In the genomic region with DNA sequence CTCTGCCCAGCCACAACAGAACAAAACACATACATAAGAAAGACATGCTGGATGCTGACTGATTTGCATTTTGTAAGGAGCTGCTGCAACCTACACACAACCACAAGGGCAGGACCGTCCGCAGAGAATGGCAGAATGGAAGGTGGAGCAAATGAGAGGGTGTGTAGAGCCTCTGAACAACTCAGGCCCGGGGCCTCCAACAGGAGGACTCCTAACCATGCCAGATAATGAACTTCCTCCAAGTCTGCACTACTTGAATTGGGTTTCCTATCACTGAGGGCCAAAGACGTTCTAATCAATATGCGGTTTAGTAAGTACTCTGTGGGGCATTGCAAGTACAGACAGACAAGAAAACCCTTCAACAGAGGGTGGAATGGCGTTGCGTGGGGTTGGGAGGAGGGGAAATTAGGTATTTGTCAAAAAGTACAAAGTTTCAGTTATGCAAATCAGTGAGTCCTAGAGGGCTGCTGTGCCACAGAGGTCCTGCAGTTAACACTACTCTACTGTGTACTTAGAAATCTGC, we compare ENCODE assay signal across 9 cellular contexts. TPM values are rescaled to one million over a fixed set of nuclear protein-coding genes. Genes with fewer than 3 reads are reported as not detected.
DNase-seq lines count a peak whose midpoint lies in the region; ATAC-seq, FAIRE-seq and TF ChIP-seq lines count a peak whose summit lies in the region.
"Had no signal": no experiment of that assay in that cellular context is flagged by ENCODE, and none has a peak within 500 bp of the region (broad histone marks: within the 10 kb centered on the region; RNA-seq: fewer than 3 reads in every experiment).

No MANE protein-coding gene starts in this region.

- intact Hi-C loops in left cardiac atrium (cut with DNase I): no loop called here

- peaks cover 7 to 21% of the 10 kb centered on the region in 2 experiments for H4K20me1 ChIP-seq in H1 (replicated peaks in 1 of 2; ENCODE audit: control insufficient read depth in 1 of 2, insufficient read depth in 2 of 2, low read length in 2 of 2)

- no peak overlapping the region for H2BK120ac ChIP-seq in H1 (replicated peaks; ENCODE audit: low read depth, low read length)

- POLR2A ChIA-PET in H1 (lab: Charles Lee; ENCODE audit: partially characterized antibody): interaction anchor here (0.6 to 1.0 kb wide), 2 partner anchors 14 to 140 kb away, joined by 4 to 5 read pairs; no protein-coding TSS in a partner anchor

- H4K8ac ChIP-seq in H1 (ENCODE audit: extremely low read depth, insufficient read depth, low read length): no peak overlapping the region

- TF ChIP-seq RAD21 in H1 (IDR thresholded peaks at IDR 0.05 in 1 of 2, conservative IDR thresholded peaks at IDR 0.05 in 1 of 2; ENCODE audit: low read depth in 2 of 2, low read length in 2 of 2): no peak; a peak in 1 of 4 replicates

- no peak overlapping the region for H3K23ac ChIP-seq in H1 (ENCODE audit: insufficient read length)

- H2BK20ac ChIP-seq in H1 (ENCODE audit: low read length): no peak overlapping the region

- peak overlapping the region in 1 of 4 experiments; percentile 4; a peak in 1 of 8 replicates for H3K4me3 ChIP-seq in H1 (ENCODE audit: extremely low read depth in 1 of 4, insufficient read depth in 2 of 4, low read depth in 3 of 4, low read length in 4 of 4)

- H3K56ac ChIP-seq in H1 (replicated peaks; ENCODE audit: insufficient read length, low read depth, low read length): no peak overlapping the region

- H3K23me2 ChIP-seq in H1 (ENCODE audit: low read depth, low read length): no peaks in the 10 kb centered on the region; the same call in 1 of the 2 replicates

- H2AK5ac ChIP-seq in H1 (ENCODE audit: low read depth, low read length): no peak overlapping the region

- H3K4me2 ChIP-seq in H1 (ENCODE audit: insufficient read depth in 1 of 2, low read depth in 2 of 2, low read length in 2 of 2): peak overlapping the region; percentile 22 to 28

- no peak overlapping the region for H2BK15ac ChIP-seq in H1 (ENCODE audit: low read length)

- H3K79me1 ChIP-seq in H1 (ENCODE audit: low read depth, low read length): peaks cover 38% of the 10 kb centered on the region

- no peaks in the 10 kb centered on the region for H3K27me3 ChIP-seq in H1 (replicated peaks in 1 of 4; ENCODE audit: control insufficient read depth in 3 of 4, extremely low read depth in 1 of 4, insufficient read depth in 3 of 4, low read length in 3 of 4)

- peak; percentile 3 to 34 (median 11); a peak in 2 of 4 replicates for TF ChIP-seq CTCF in H1 (IDR thresholded peaks at IDR 0.05; ENCODE audit: control extremely low read depth in 1 of 3, insufficient read depth in 1 of 3, low read depth in 1 of 3, low read length in 3 of 3)

- DNase-seq in H1 (ENCODE audit: low read depth in 1 of 2, low spot score in 2 of 2) (no peak), OCI-M2 (lab: John Stamatoyannopoulos, UW; ENCODE audit: unreplicated experiment) (no peak), superior temporal gyrus (ENCODE audit: extremely low spot score) (no peak), left cardiac atrium (no peak)
- DNase-seq in effector CD4-positive, alpha-beta T cell: no peak

- no peaks in the 10 kb centered on the region; a peak in 1 of 4 replicates for H3K9me3 ChIP-seq in H1 (ENCODE audit: insufficient read depth in 2 of 2, low read depth in 1 of 2, low read length in 1 of 2)

- TF ChIP-seq POLR2A in GM15510 (IDR thresholded peaks at IDR 0.05; ENCODE audit: borderline replicate concordance, extremely low read depth, insufficient read length): peak; percentile 33
- no peak for TF ChIP-seq POLR2A in H1 (IDR thresholded peaks at IDR 0.05; ENCODE audit: control extremely low read depth in 1 of 2, low read depth in 2 of 2, low read length in 2 of 2)

- H3K27ac ChIP-seq in H1 (ENCODE audit: low read depth, low read length): no peak overlapping the region

- H3K4ac ChIP-seq in H1 (replicated peaks; ENCODE audit: insufficient read length, low read depth, low read length): no peak overlapping the region

- no peak overlapping the region for H4K5ac ChIP-seq in H1 (ENCODE audit: insufficient read length, low read depth, low read length)

- ATAC-seq in GM21367 (IDR thresholded peaks at IDR 0.05; ENCODE audit: unreplicated experiment) (peak; percentile 80), HG03442 (IDR thresholded peaks at IDR 0.05; ENCODE audit: unreplicated experiment) (peak; percentile 84), left cardiac atrium (no peak)

- H3K79me2 ChIP-seq in H1 (ENCODE audit: control insufficient read depth in 1 of 2, insufficient read depth in 2 of 2, low read length in 2 of 2): peaks cover 27 to 97% of the 10 kb centered on the region in 2 experiments

- no peak overlapping the region for H2AFZ ChIP-seq in H1 (ENCODE audit: low read length)

- H2BK12ac ChIP-seq in H1 (ENCODE audit: low read depth, low read length): no peak overlapping the region

- H3K36me3 ChIP-seq in H1 (ENCODE audit: control insufficient read depth in 2 of 4, insufficient read depth in 4 of 4, low read length in 3 of 4): peaks cover 0 to 2% (median 0%) of the 10 kb centered on the region in 4 experiments; a peak in 1 of 8 replicates

- 47% methylated on average over 7 of the region's 7 CpGs; no CpG with 5 or more reads in 1 of the 2 experiments for WGBS in H1 (ENCODE audit: extremely low coverage in 1 of 2, insufficient coverage in 1 of 2, insufficient read length in 1 of 2, insufficient replicate concordance in 2 of 2, low coverage in 1 of 2, low lambda C conversion rate in 2 of 2, missing lambda C conversion rate in 1 of 2), 2 experiments

- CTCF ChIA-PET in H1 (lab: Charles Lee; ENCODE audit: partially characterized antibody): interaction anchor here (0.8 to 1.5 kb wide), 2 partner anchors 10 to 36 kb away, joined by 3 to 5 read pairs; no protein-coding TSS in a partner anchor

- no peak overlapping the region for H3K14ac ChIP-seq in H1 (ENCODE audit: insufficient read length)

- H3K4me1 ChIP-seq in H1 (replicated peaks in 1 of 4; ENCODE audit: control insufficient read depth in 3 of 4, insufficient read depth in 4 of 4, low read length in 3 of 4): peaks cover 11 to 43% (median 27%) of the 10 kb centered on the region in 4 experiments

- FAIRE-seq in H1 (lab: Jason Lieb, UNC): peak; percentile 58
- FAIRE-seq: bronchial epithelial cell had no signal

- H3K18ac ChIP-seq in H1 (ENCODE audit: extremely low read depth, low read length): no peak overlapping the region

- no peak overlapping the region for H4K91ac ChIP-seq in H1 (replicated peaks; ENCODE audit: insufficient read length, low read length)

- H2BK5ac ChIP-seq in H1 (ENCODE audit: low read depth, low read length): no peak overlapping the region

- no peak for TF ChIP-seq EP300 in H1 (IDR thresholded peaks at IDR 0.05; ENCODE audit: borderline replicate concordance in 1 of 2, low read depth in 2 of 2, low read length in 2 of 2)

- no peak overlapping the region for H3K9ac ChIP-seq in H1 (replicated peaks in 1 of 4; ENCODE audit: extremely low read depth in 1 of 4, low read depth in 3 of 4, low read length in 3 of 4)

TF ChIP-seq in H1, 55 proteins besides CTCF, POLR2A, EP300 and RAD21:
- no peak for TF ChIP-seq SUZ12 (IDR thresholded peaks at IDR 0.05; ENCODE audit: low read length)
- TF ChIP-seq CEBPB (IDR thresholded peaks at IDR 0.05; ENCODE audit: low read depth, low read length): 0 out of 2 replicates have a peak, but pooled peaks have one; percentile 2
TF ChIP-seq in H1: peak in this region for 1.

RNA-seq across cellular contexts. Expression of gene VOPP1, which starts 14.6 kb away (rescaled TPM):
- total RNA-seq in H1 (2021; fragmentation: NEBNext Ultra II Directional; extraction: Animal tissue kit (Norgen Biotek cat#: 25700)): 82.7 and 83.0 TPM in 2 replicates
- polyA plus RNA-seq in H1 (2011; rRNA removed): 44.7 and 58.8 TPM in 2 replicates
- polyA plus RNA-seq in H1 (2011; cell fraction: cytosol; rRNA removed): 44.9 TPM
- polyA plus RNA-seq in H1 (2011; cell fraction: nucleus; rRNA removed): 53.3 TPM
- 59.8 to 62.7 TPM (median 62.1 TPM) in 4 replicates for polyA plus RNA-seq in H1 (2012, experiment 1 of 2)
- polyA plus RNA-seq in H1 (2012, experiment 2 of 2): 74.8 TPM
- 47.6 TPM for polyA plus RNA-seq in H1 (2013, experiment 1 of 2)
- polyA plus RNA-seq in H1 (2013, experiment 2 of 2): 51.6 TPM
- 76.2 and 81.0 TPM in 2 replicates for polyA minus RNA-seq in H1 (2011; rRNA and poly(A)+ RNA removed)
- polyA minus RNA-seq in H1 (2011; cell fraction: cytosol; rRNA and poly(A)+ RNA removed): 51.9 TPM
- polyA minus RNA-seq in H1 (2011; cell fraction: nucleus; rRNA and poly(A)+ RNA removed): 53.8 TPM
- total RNA-seq in left cardiac atrium: 10 to 100 TPM; 28.9 to 32.2 TPM

Comparison
In these comparisons a context has a peak if more than half of its experiments do, and no peak if none do; other contexts are left out.
1. ATAC-seq: peak in GM21367 (single experiment) and HG03442 (single experiment); none in left cardiac atrium (0 of 2).